32 cellular contexts compared by ENCODE assay signal in the genomic region with DNA sequence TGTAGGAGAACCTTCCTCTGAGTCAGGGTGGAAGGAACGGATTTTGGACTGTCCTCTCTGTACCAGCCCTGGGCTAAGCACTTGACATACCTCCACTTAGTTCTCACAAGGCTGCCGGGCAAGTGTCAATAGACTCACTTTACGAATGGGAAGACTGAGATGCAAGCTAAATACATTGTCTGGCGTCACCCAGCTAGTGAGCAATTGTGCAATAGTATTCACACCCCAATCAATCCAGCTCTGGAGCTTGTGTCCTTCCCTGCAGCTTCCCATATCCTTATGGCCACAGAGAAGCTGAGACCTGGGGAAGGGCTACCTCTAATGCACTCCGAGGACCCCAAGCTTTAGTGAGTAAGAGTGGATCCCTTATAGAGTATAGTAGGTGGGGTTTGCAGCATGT. TPM values are rescaled to one million over a fixed set of nuclear protein-coding genes. Genes with fewer than 3 reads are reported as not detected.
"Had no signal": no experiment of that assay in that cellular context is flagged by ENCODE, and none has a peak within 500 bp of the region (broad histone marks: within the 10 kb centered on the region; RNA-seq: fewer than 3 reads in every experiment).

No MANE protein-coding gene starts in this region.

- H3K27me3 ChIP-seq: colonic mucosa, dorsolateral prefrontal cortex, foreskin keratinocyte, gastrocnemius medialis, gastroesophageal sphincter, heart left ventricle, heart right ventricle, hepatocyte had no signal

- H3K4me3 ChIP-seq: colonic mucosa, dorsolateral prefrontal cortex, esophagus muscularis mucosa, esophagus squamous epithelium, gastrocnemius medialis, gastroesophageal sphincter, heart left ventricle, heart right ventricle, hepatocyte had no signal

- H3K27ac ChIP-seq: colonic mucosa, dorsolateral prefrontal cortex, epithelial cell of prostate, esophagus muscularis mucosa, esophagus squamous epithelium, foreskin keratinocyte, gastrocnemius medialis, gastroesophageal sphincter, heart left ventricle, heart right ventricle, hepatocyte had no signal

- H3K9me3 ChIP-seq: colonic mucosa, esophagus muscularis mucosa, esophagus squamous epithelium, gastrocnemius medialis, gastroesophageal sphincter, heart left ventricle, heart right ventricle had no signal

- ATAC-seq: effector memory CD8-positive, alpha-beta T cell; esophagus mucosa; foreskin keratinocyte; gastrocnemius medialis; gastroesophageal sphincter; heart left ventricle; heart right ventricle had no signal

- H3K4me2 ChIP-seq: hepatocyte had no signal

- H3K36me3 ChIP-seq: colonic mucosa, esophagus muscularis mucosa, esophagus squamous epithelium, gastrocnemius medialis, gastroesophageal sphincter, heart left ventricle, heart right ventricle had no signal

- H2AFZ ChIP-seq: hepatocyte had no signal

- FAIRE-seq: colon, endometrium, endothelial cell of umbilical vein, frontal cortex had no signal

- H3K4me1 ChIP-seq: colonic mucosa, esophagus muscularis mucosa, esophagus squamous epithelium, foreskin keratinocyte, gastrocnemius medialis, gastroesophageal sphincter, heart left ventricle, heart right ventricle had no signal

- DNase-seq: colonic mucosa; cortex of kidney; dorsolateral prefrontal cortex; effector CD4-positive, alpha-beta T cell; effector CD8-positive, alpha-beta T cell; effector memory CD4-positive, alpha-beta T cell; effector memory CD8-positive, alpha-beta T cell; endodermal cell; erythroblast; esophagus squamous epithelium; foreskin fibroblast; foreskin keratinocyte; foreskin melanocyte; gastrocnemius medialis; glutamatergic neuron; head of caudate nucleus; heart left ventricle; heart right ventricle had no signal

- H3K79me2 ChIP-seq: hepatocyte had no signal

RNA-seq across cellular contexts. Expression of gene SLC6A2, which starts 39.8 kb away (rescaled TPM):
- total RNA-seq: dermis blood vessel endothelial cell, endothelial cell of umbilical vein, epithelial cell of proximal tubule, esophagus mucosa, fibroblast of lung, fibroblast of villous mesenchyme, gastrocnemius medialis, glomerular endothelial cell had no signal
- polyA plus RNA-seq: endothelial cell of umbilical vein, fibroblast of lung, foreskin keratinocyte, heart left ventricle, heart right ventricle had no signal
